In the genomic region with DNA sequence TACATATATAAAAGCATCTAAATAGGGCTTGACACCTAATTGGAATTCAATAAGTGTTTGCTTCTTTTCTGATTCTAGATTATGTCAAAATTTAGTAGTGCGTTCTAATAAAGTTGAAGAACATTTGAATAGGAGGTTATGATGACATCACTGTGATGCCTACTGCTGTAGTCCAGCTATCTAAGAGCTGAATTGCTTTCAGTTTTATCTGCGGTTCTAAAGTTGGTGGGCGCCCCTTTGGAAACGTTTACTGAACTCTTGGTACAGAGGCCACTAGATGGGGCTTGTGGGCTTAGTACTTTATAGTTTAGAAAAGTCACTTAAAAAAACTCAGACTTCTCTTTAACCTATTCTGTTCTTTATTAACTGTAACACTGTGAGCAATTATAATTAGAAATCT, we compare ENCODE assay signal across 7 cellular contexts.
DNase-seq lines count a peak whose midpoint lies in the region; ATAC-seq, FAIRE-seq and TF ChIP-seq lines count a peak whose summit lies in the region.

No MANE protein-coding gene starts in this region.

- FAIRE-seq in HTR-8/SVneo (lab: Jason Lieb, UNC), result no peak

- H3K4me3 ChIP-seq in GM12875 (ENCODE audit: low read depth, low read length), result no peak overlapping the region

- TF ChIP-seq CTCF in GM12875 (IDR thresholded peaks at IDR 0.05; ENCODE audit: borderline replicate concordance, insufficient read depth, low read depth, low read length), result peak; percentile 18; the same call in 1 of the 2 replicates

- peak; percentile 48 for DNase-seq in HTR-8/SVneo (ENCODE audit: insufficient read length, low spot score)
- DNase-seq in OCI-M2 (lab: John Stamatoyannopoulos, UW; ENCODE audit: unreplicated experiment), result peak; percentile 34
- DNase-seq in fibroblast of peridontal ligament (ENCODE audit: extremely low read depth), result peak; percentile 17
- DNase-seq in smooth muscle cell of the brain vasculature (ENCODE audit: low read depth, low spot score), result peak; percentile 41
- DNase-seq in activated T-cell treated with anti-CD3 and anti-CD28 coated beads for 4 hours, result no peak

- ATAC-seq in HG03439 (IDR thresholded peaks at IDR 0.05; ENCODE audit: unreplicated experiment), result no peak
